ENCODE assay signal across 11 cellular contexts in the genomic region with DNA sequence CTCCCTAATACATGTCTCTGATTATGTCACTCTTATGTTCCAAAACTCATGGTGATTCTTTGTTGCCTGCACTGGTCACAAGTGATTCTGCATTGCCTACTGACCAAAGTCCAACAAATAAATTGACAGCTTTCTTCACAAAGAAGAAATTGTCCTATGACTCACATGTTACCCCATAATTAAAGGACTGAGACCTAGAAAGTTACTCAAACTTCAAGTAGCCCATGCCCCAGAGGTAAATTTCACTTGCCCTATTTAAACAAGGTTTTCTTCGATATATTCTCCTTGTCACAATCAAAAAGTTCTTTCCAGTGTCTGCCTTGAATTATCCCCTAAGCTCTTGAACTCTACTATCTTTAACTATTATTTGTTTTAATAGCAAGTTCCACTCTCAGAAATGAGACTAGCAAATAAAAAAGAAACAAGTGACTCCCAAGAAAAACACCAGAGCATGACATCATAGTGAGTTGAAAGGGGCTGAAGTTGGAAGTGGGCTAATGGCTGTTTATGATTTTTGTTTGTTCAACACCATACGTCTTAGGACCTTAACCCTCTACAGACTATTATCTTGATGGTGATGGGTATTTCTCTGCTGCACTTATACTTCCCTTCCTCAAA.
DNase-seq lines count a peak whose midpoint lies in the region; ATAC-seq and TF ChIP-seq lines count a peak whose summit lies in the region.
"Had no signal": no experiment of that assay in that cellular context is flagged by ENCODE, and none has a peak within 500 bp of the region (broad histone marks: within the 10 kb centered on the region; RNA-seq: fewer than 3 reads in every experiment).

No MANE protein-coding gene starts in this region.

- CTCF ChIA-PET in CD8-positive, alpha-beta T cell (lab: Charles Lee): no interaction called here

- no peak for TF ChIP-seq POLR2A in sigmoid colon (IDR thresholded peaks at IDR 0.05)

- TF ChIP-seq CTCF in ascending aorta (IDR thresholded peaks at IDR 0.05) (no peak), sigmoid colon (IDR thresholded peaks at IDR 0.05) (no peak), WERI-Rb-1 (IDR thresholded peaks at IDR 0.05; ENCODE audit: low read depth, low read length) (no peak), type B pancreatic cell (conservative IDR thresholded peaks at IDR 0.05) (no peak)
- TF ChIP-seq CTCF in CD8-positive, alpha-beta T cell (IDR thresholded peaks at IDR 0.05): no peak

- H3K9me3 ChIP-seq in ascending aorta: no peaks in the 10 kb centered on the region
- H3K9me3 ChIP-seq in sigmoid colon: no peaks in the 10 kb centered on the region
- H3K9me3 ChIP-seq in WERI-Rb-1 (ENCODE audit: severe bottlenecking): no peaks in the 10 kb centered on the region
- H3K9me3 ChIP-seq in CD8-positive, alpha-beta T cell (ENCODE audit: low read length): no peaks in the 10 kb centered on the region

- no peak overlapping the region for H3K4me3 Mint-ChIP-seq in type B pancreatic cell
- H3K4me3 Mint-ChIP-seq in CD8-positive, alpha-beta T cell: no peak overlapping the region
- H3K4me3 Mint-ChIP-seq: central memory CD8-positive, alpha-beta T cell had no signal

- peak overlapping the region; percentile 71 to 90 for H3K27ac ChIP-seq in ascending aorta
- H3K27ac ChIP-seq in sigmoid colon: peak overlapping the region in 3 of 4 donors; percentile 5 to 36 (median 36)
- H3K27ac ChIP-seq in WERI-Rb-1: no peak overlapping the region
- H3K27ac ChIP-seq in CD8-positive, alpha-beta T cell (ENCODE audit: low read depth, low read length): no peak overlapping the region

- no peak for TF ChIP-seq EP300 in sigmoid colon (IDR thresholded peaks at IDR 0.05)

- DNase-seq in Ammon's horn (ENCODE audit: low spot score) (peak; percentile 72), ascending aorta (ENCODE audit: low spot score in 2 of 2) (no peak), left ventricle myocardium superior (no peak), sigmoid colon (no peak), WERI-Rb-1 (no peak), type B pancreatic cell (ENCODE audit: extremely low spot score, unreplicated experiment) (no peak)
- no peak for DNase-seq in CD8-positive, alpha-beta T cell
- DNase-seq: NCI-H345; stimulated activated CD4-positive, alpha-beta T cell treated with anti-CD3 and anti-CD28 coated beads, Interleukin-4, amount 100 ng/mL, for 1 hour had no signal

- H3K4me1 ChIP-seq in ascending aorta (peaks cover 5 to 66% of the 10 kb centered on the region in 2 donors), sigmoid colon (peaks cover 0 to 14% (median 10%) of the 10 kb centered on the region in 4 donors)
- no peaks in the 10 kb centered on the region for H3K4me1 ChIP-seq in CD8-positive, alpha-beta T cell (ENCODE audit: insufficient read depth, low read length)

- no peak overlapping the region for H3K27ac Mint-ChIP-seq in type B pancreatic cell
- H3K27ac Mint-ChIP-seq in CD8-positive, alpha-beta T cell: no peak overlapping the region

- peaks cover 7% of the 10 kb centered on the region for H3K27me3 Mint-ChIP-seq in type B pancreatic cell
- peaks cover 8% of the 10 kb centered on the region for H3K27me3 Mint-ChIP-seq in CD8-positive, alpha-beta T cell (ENCODE audit: low read depth)

- WGBS in sigmoid colon, 2 donors: 38 to 73% methylated on average over 2 of the region's 2 CpGs

- ATAC-seq in left ventricle myocardium superior: peak; percentile 24
- no peak for ATAC-seq in GM18909 (IDR thresholded peaks at IDR 0.05; ENCODE audit: poor library complexity, unreplicated experiment)
- ATAC-seq in CD8-positive, alpha-beta T cell: no peak

- intact Hi-C loops in ascending aorta (cut with DNase I) (loop anchor here (5.0 to 10.0 kb wide), 3 partner anchors 97 to 916 kb away; a partner anchor contains a TSS), left ventricle myocardium superior (cut with micrococcal nuclease) (no loop called here), sigmoid colon (cut with DNase I) (no loop called here)
- intact Hi-C loops in CD8-positive, alpha-beta T cell (cut with DNase I, micrococcal nuclease): no loop called here

- peaks cover 40% of the 10 kb centered on the region for H3K4me1 Mint-ChIP-seq in type B pancreatic cell (ENCODE audit: unreplicated experiment)
- H3K4me1 Mint-ChIP-seq in CD8-positive, alpha-beta T cell (ENCODE audit: low read depth): no peaks in the 10 kb centered on the region
- H3K4me1 Mint-ChIP-seq: central memory CD8-positive, alpha-beta T cell had no signal

- H3K9me3 Mint-ChIP-seq in type B pancreatic cell: peaks cover 5% of the 10 kb centered on the region
- H3K9me3 Mint-ChIP-seq in CD8-positive, alpha-beta T cell: no peaks in the 10 kb centered on the region
- H3K9me3 Mint-ChIP-seq: central memory CD8-positive, alpha-beta T cell had no signal

- POLR2A ChIA-PET in CD8-positive, alpha-beta T cell (lab: Charles Lee): no interaction called here

- H3K27me3 ChIP-seq in ascending aorta (no peaks in the 10 kb centered on the region), sigmoid colon (no peaks in the 10 kb centered on the region), WERI-Rb-1 (ENCODE audit: insufficient read depth, low read depth, severe bottlenecking) (peaks cover 6% of the 10 kb centered on the region)
- H3K27me3 ChIP-seq in CD8-positive, alpha-beta T cell (ENCODE audit: insufficient read depth, low read length): no peaks in the 10 kb centered on the region

- H3K36me3 ChIP-seq in ascending aorta (no peaks in the 10 kb centered on the region), sigmoid colon (no peaks in the 10 kb centered on the region), WERI-Rb-1 (no peaks in the 10 kb centered on the region)
- H3K36me3 ChIP-seq in CD8-positive, alpha-beta T cell (ENCODE audit: insufficient read depth, low read length): no peaks in the 10 kb centered on the region

- H3K36me3 Mint-ChIP-seq in type B pancreatic cell: no peaks in the 10 kb centered on the region
- no peaks in the 10 kb centered on the region for H3K36me3 Mint-ChIP-seq in CD8-positive, alpha-beta T cell

- H3K4me3 ChIP-seq in ascending aorta: peak overlapping the region in 1 of 2 donors; percentile 6
- no peak overlapping the region for H3K4me3 ChIP-seq in sigmoid colon
- no peak overlapping the region for H3K4me3 ChIP-seq in WERI-Rb-1 (ENCODE audit: low read depth, low read length)
- no peak overlapping the region for H3K4me3 ChIP-seq in CD8-positive, alpha-beta T cell (ENCODE audit: low read depth, low read length)

Comparison
In these comparisons a context has a peak if more than half of its experiments do, and no peak if none do; other contexts are left out.
1. H3K27ac ChIP-seq: peak in ascending aorta (2 of 2) and sigmoid colon (3 of 4); none in WERI-Rb-1 (single experiment) and CD8-positive, alpha-beta T cell (single experiment).